ENCODE assay signal across 1 cellular context in the genomic region with DNA sequence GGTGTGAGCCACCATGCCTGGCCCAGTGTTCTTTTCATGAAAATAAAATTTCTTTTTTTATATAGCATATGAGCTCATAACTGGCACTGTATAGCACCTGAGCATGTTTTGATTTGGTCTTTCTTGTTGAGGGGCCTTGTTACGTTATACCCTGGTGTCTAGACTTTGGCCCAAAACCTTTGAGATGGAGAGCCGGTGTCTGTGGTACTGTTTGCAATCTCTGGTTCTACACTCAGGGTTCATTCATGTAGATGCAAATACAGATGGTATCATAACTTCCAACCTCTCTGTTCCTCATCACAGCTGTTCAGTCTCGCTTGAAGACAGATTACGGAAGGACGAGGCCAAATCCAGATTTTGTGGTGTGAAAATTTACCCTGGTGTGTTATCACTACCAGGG.
TF ChIP-seq lines count a peak whose summit lies in the region.

A gene with protein sequence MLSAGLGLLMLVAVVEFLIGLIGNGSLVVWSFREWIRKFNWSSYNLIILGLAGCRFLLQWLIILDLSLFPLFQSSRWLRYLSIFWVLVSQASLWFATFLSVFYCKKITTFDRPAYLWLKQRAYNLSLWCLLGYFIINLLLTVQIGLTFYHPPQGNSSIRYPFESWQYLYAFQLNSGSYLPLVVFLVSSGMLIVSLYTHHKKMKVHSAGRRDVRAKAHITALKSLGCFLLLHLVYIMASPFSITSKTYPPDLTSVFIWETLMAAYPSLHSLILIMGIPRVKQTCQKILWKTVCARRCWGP (plus strand): TSS at position 301 of the 400 bp plus-strand sequence. CDS start 145 bp downstream, outside the sequence.

TF ChIP-seq in endothelial cell of umbilical vein, 7 proteins besides CTCF, POLR2A, EP300 and RAD21:
- no peak for TF ChIP-seq POLR2AphosphoS5 (IDR thresholded peaks at IDR 0.05; ENCODE audit: insufficient read depth, low read depth, low read length)
- TF ChIP-seq GATA2 (IDR thresholded peaks at IDR 0.05; ENCODE audit: insufficient read depth, insufficient read length, low read depth, low read length): no peak
- no peak for TF ChIP-seq FOS (IDR thresholded peaks at IDR 0.05; ENCODE audit: borderline replicate concordance, insufficient read depth, low read length)
- TF ChIP-seq JUN (IDR thresholded peaks at IDR 0.05; ENCODE audit: borderline replicate concordance, insufficient read depth, insufficient read length, low read depth): no peak
- TF ChIP-seq EZH2 (IDR thresholded peaks at IDR 0.05; ENCODE audit: borderline replicate concordance, low read depth, low read length, severe bottlenecking): no peak
- TF ChIP-seq, protein P1, sequence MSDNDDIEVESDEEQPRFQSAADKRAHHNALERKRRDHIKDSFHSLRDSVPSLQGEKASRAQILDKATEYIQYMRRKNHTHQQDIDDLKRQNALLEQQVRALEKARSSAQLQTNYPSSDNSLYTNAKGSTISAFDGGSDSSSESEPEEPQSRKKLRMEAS (IDR thresholded peaks at IDR 0.05; ENCODE audit: insufficient read depth, insufficient read length): no peak
- TF ChIP-seq MYC (IDR thresholded peaks at IDR 0.05; ENCODE audit: low read depth, low read length): no peak
